In genomic region chr17:81020767-81021497, GRCh38 we compare ENCODE assay signal across 10 cellular contexts. TPM values are rescaled to one million over a fixed set of nuclear protein-coding genes. Genes with fewer than 3 reads are reported as not detected.
DNase-seq lines count a peak whose midpoint lies in the region; ATAC-seq, FAIRE-seq and TF ChIP-seq lines count a peak whose summit lies in the region.
"Had no signal": no experiment of that assay in that cellular context is flagged by ENCODE, and none has a peak within 500 bp of the region (broad histone marks: within the 10 kb centered on the region; RNA-seq: fewer than 3 reads in every experiment).

No MANE protein-coding gene starts in this region.

- DNase-seq in NCI-H2029 (lab: John Stamatoyannopoulos, UW) (peak; percentile 67), NCI-H2029 treated with DMSO at 0.1 percent for 48 hours (lab: John Stamatoyannopoulos, UW) (no peak), bronchial epithelial cell (ENCODE audit: low read depth) (peak; percentile 66), left colon (peak; percentile 81 to 84), upper lobe of right lung (peak; percentile 89), foreskin melanocyte (no peak)
- DNase-seq in activated effector memory CD4-positive, alpha-beta T cell treated with anti-CD3 and anti-CD28 coated beads, Interleukin-2, amount 50 U/mL, for 16 hours = no peak
- DNase-seq: activated CD4-positive, alpha-beta memory T cell treated with anti-CD3 and anti-CD28 coated beads, Interleukin-2, amount 10 ng/mL, durations not matched to agents 7 days and 5 days had no signal

- peaks cover 59% of the 10 kb centered on the region for H3K4me1 ChIP-seq in upper lobe of right lung

- H3K36me3 ChIP-seq in bronchial epithelial cell (ENCODE audit: control insufficient read depth, insufficient read depth, low read length) (no peaks in the 10 kb centered on the region), upper lobe of right lung (no peaks in the 10 kb centered on the region)

- no peak for TF ChIP-seq CTCF in bronchial epithelial cell (IDR thresholded peaks at IDR 0.05; ENCODE audit: insufficient read depth, low read length, severe bottlenecking)
- no peak for TF ChIP-seq CTCF in upper lobe of right lung (IDR thresholded peaks at IDR 0.05)

- H3K27me3 ChIP-seq in bronchial epithelial cell (ENCODE audit: control insufficient read depth, insufficient read depth, low read length) = peaks cover 3% of the 10 kb centered on the region
- H3K27me3 ChIP-seq in upper lobe of right lung = no peaks in the 10 kb centered on the region

- intact Hi-C loops in left colon (cut with DNase I, micrococcal nuclease) = loop anchor here in 1 of 2 donors (10.0 kb wide), 1 partner anchor 74 kb away; no protein-coding TSS in a partner anchor
- intact Hi-C loops in upper lobe of right lung (cut with DNase I) = no loop called here

- H3K9me3 ChIP-seq in upper lobe of right lung = no peaks in the 10 kb centered on the region

- no peak for FAIRE-seq in bronchial epithelial cell (lab: Jason Lieb, UNC)
- FAIRE-seq: A204.1 had no signal

- H3K27ac ChIP-seq in upper lobe of right lung = peak overlapping the region; percentile 56

- H3K4me3 ChIP-seq in bronchial epithelial cell (ENCODE audit: low read depth, low read length) (no peak overlapping the region), upper lobe of right lung (no peak overlapping the region)

- ATAC-seq in left colon (peak; percentile 75), upper lobe of right lung (peak; percentile 80), GM19023 (IDR thresholded peaks at IDR 0.05; ENCODE audit: unreplicated experiment) (no peak)

RNA-seq across cellular contexts. Expression of gene BAIAP2, which starts 14.0 kb away (rescaled TPM):
- total RNA-seq in bronchial epithelial cell (48.7 and 60.3 TPM in 2 replicates), left colon (10 to 100 TPM; 20.8 to 22.7 TPM), upper lobe of right lung (139 TPM)

RNA-seq across cellular contexts. Expression of gene CHMP6, which starts 29.3 kb away (rescaled TPM):
- total RNA-seq in bronchial epithelial cell (5.8 and 8.6 TPM in 2 replicates), left colon (10 to 100 TPM; 37.2 to 39.5 TPM), upper lobe of right lung (29.9 TPM)

Comparison
In these comparisons a context has a peak if more than half of its experiments do, and no peak if none do; other contexts are left out.
1. DNase-seq: peak in NCI-H2029 (single experiment), bronchial epithelial cell (single experiment), left colon (2 of 2) and upper lobe of right lung (single experiment); none in NCI-H2029 treated with DMSO at 0.1 percent for 48 hours (single experiment), activated effector memory CD4-positive, alpha-beta T cell treated with anti-CD3 and anti-CD28 coated beads, Interleukin-2, amount 50 U/mL, for 16 hours (single experiment) and foreskin melanocyte (single experiment).